ENCODE assay signal across 15 cellular contexts in genomic region chr3:88963003-88963402, GRCh38.
A peak's percentile ranks its signal among the peaks of the same experiment; 100 is the strongest.
DNase-seq lines count a peak whose midpoint lies in the region; ATAC-seq and TF ChIP-seq lines count a peak whose summit lies in the region.
"Had no signal": no experiment of that assay in that cellular context is flagged by ENCODE, and none has a peak within 500 bp of the region (broad histone marks: within the 10 kb centered on the region; RNA-seq: fewer than 3 reads in every experiment).

No MANE protein-coding gene starts in this region.

- H3K4me1 ChIP-seq in right atrium auricular region (no peaks in the 10 kb centered on the region), left ventricle myocardium inferior (peaks cover 16% of the 10 kb centered on the region), upper lobe of right lung (no peaks in the 10 kb centered on the region)
- H3K4me1 ChIP-seq: BLaER1 treated with 17β-estradiol and CSF1 and Interleukin-3, amounts not matched to agents 10 nM and 100 nM had no signal

- intact Hi-C loops in Right ventricle myocardium superior (cut with DNase I), result no loop called here
- intact Hi-C loops in left ventricle myocardium inferior (cut with micrococcal nuclease), result no loop called here
- intact Hi-C loops in upper lobe of right lung (cut with DNase I), result no loop called here

- no peaks in the 10 kb centered on the region for H3K27me3 ChIP-seq in right atrium auricular region
- no peaks in the 10 kb centered on the region for H3K27me3 ChIP-seq in left ventricle myocardium inferior (ENCODE audit: low read depth)
- no peaks in the 10 kb centered on the region for H3K27me3 ChIP-seq in upper lobe of right lung
- H3K27me3 ChIP-seq: BLaER1 treated with 17β-estradiol and CSF1 and Interleukin-3, amounts not matched to agents 10 nM and 100 nM had no signal

- H3K27ac ChIP-seq in right atrium auricular region, result no peak overlapping the region
- peak overlapping the region; percentile 41 for H3K27ac ChIP-seq in left ventricle myocardium inferior (replicated peaks)
- H3K27ac ChIP-seq in upper lobe of right lung, result no peak overlapping the region
- H3K27ac ChIP-seq: BLaER1 treated with 17β-estradiol and CSF1 and Interleukin-3, amounts not matched to agents 10 nM and 100 nM; GM23248 had no signal

- no peaks in the 10 kb centered on the region for H3K36me3 ChIP-seq in right atrium auricular region
- H3K36me3 ChIP-seq in left ventricle myocardium inferior, result no peaks in the 10 kb centered on the region
- no peaks in the 10 kb centered on the region for H3K36me3 ChIP-seq in upper lobe of right lung
- H3K36me3 ChIP-seq: BLaER1 treated with 17β-estradiol and CSF1 and Interleukin-3, amounts not matched to agents 10 nM and 100 nM; HAP-1 had no signal

- TF ChIP-seq CTCF in right atrium auricular region (IDR thresholded peaks at IDR 0.05) (no peak), left ventricle myocardium inferior (IDR thresholded peaks at IDR 0.05; ENCODE audit: borderline replicate concordance) (no peak), upper lobe of right lung (IDR thresholded peaks at IDR 0.05) (no peak)

- H3K9me3 ChIP-seq in right atrium auricular region (no peaks in the 10 kb centered on the region), left ventricle myocardium inferior (replicated peaks) (no peaks in the 10 kb centered on the region), upper lobe of right lung (no peaks in the 10 kb centered on the region)
- H3K9me3 ChIP-seq: BLaER1 treated with 17β-estradiol and CSF1 and Interleukin-3, amounts not matched to agents 10 nM and 100 nM; HAP-1 had no signal

- H3K4me3 ChIP-seq in right atrium auricular region (no peak overlapping the region), left ventricle myocardium inferior (no peak overlapping the region), upper lobe of right lung (no peak overlapping the region)
- H3K4me3 ChIP-seq: BLaER1 treated with 17β-estradiol and CSF1 and Interleukin-3, amounts not matched to agents 10 nM and 100 nM; GM23248; HAP-1 had no signal

- ATAC-seq in Right ventricle myocardium superior (ENCODE audit: poor library complexity), result peak; percentile 98
- ATAC-seq in upper lobe of right lung, result peak; percentile 14
- ATAC-seq: CD8-positive, alpha-beta T cell had no signal

- DNase-seq in Right ventricle myocardium superior (no peak), right atrium auricular region (ENCODE audit: low spot score) (no peak), left ventricle myocardium inferior (no peak), myocyte (ENCODE audit: low read depth) (peak; percentile 67), upper lobe of right lung (no peak), NK-92 (lab: John Stamatoyannopoulos, UW; ENCODE audit: unreplicated experiment) (no peak), KBM-7 (no peak), kidney glomerular epithelial cell (lab: John Stamatoyannopoulos, UW) (no peak)
- DNase-seq: Calu3; CD8-positive, alpha-beta T cell; DMS79 treated with DMSO at 0.1 percent for 48 hours; GF-D8; GM23248 had no signal

- in situ Hi-C loops in KBM-7 (cut with MboI; ENCODE audit: low pct_unique_long_range_greater_than_20kb, low sequenced_read_pairs), result no loop called here
